17 cellular contexts compared by ENCODE assay signal in genomic region chr18:42446195-42446594, GRCh38.
A peak's percentile ranks its signal among the peaks of the same experiment; 100 is the strongest.
DNase-seq lines count a peak whose midpoint lies in the region; ATAC-seq, FAIRE-seq and TF ChIP-seq lines count a peak whose summit lies in the region.
"Had no signal": no experiment of that assay in that cellular context is flagged by ENCODE, and none has a peak within 500 bp of the region (broad histone marks: within the 10 kb centered on the region; RNA-seq: fewer than 3 reads in every experiment).

No MANE protein-coding gene starts in this region.

- H3K4me1 ChIP-seq in left lung (no peaks in the 10 kb centered on the region), small intestine (ENCODE audit: control insufficient read depth in 2 of 2, insufficient read depth in 1 of 2, low read depth in 1 of 2, low read length in 1 of 2) (no peaks in the 10 kb centered on the region)
- H3K4me1 ChIP-seq: neural progenitor cell had no signal

- peaks cover 0 to 27% of the 10 kb centered on the region in 2 donors for H3K9me3 ChIP-seq in left lung
- H3K9me3 ChIP-seq in small intestine (ENCODE audit: control insufficient read depth, low read depth), result peaks cover 2% of the 10 kb centered on the region

- peak; percentile 50 for ATAC-seq in left lung
- ATAC-seq in natural killer cell, result no peak
- ATAC-seq: activated CD8-positive, alpha-beta T cell treated with anti-CD3 and anti-CD28 coated beads, Interleukin-2, amount 10 ng/mL, durations not matched to agents 7 days and 5 days; effector memory CD8-positive, alpha-beta T cell; GM23338 had no signal

- intact Hi-C loops in left lung (cut with DNase I), result no loop called here
- intact Hi-C loops in head of caudate nucleus (cut with DNase I), result no loop called here
- intact Hi-C loops in natural killer cell (cut with micrococcal nuclease), result no loop called here

- no peak overlapping the region for H3K27ac ChIP-seq in left lung
- H3K27ac ChIP-seq in small intestine (ENCODE audit: low read depth in 1 of 2, low read length in 1 of 2), result no peak overlapping the region
- H3K27ac ChIP-seq: neural progenitor cell had no signal

- no peaks in the 10 kb centered on the region for H3K36me3 Mint-ChIP-seq in natural killer cell

- no peaks in the 10 kb centered on the region for H3K27me3 ChIP-seq in left lung
- no peaks in the 10 kb centered on the region for H3K27me3 ChIP-seq in small intestine (ENCODE audit: control insufficient read depth in 2 of 2, insufficient read depth in 2 of 2, low read length in 2 of 2)
- H3K27me3 ChIP-seq: neural progenitor cell had no signal

- FAIRE-seq in small intestine (lab: Jason Lieb, UNC), result no peak

- H3K27me3 Mint-ChIP-seq in natural killer cell (ENCODE audit: low read depth in 2 of 2), result no peaks in the 10 kb centered on the region
- H3K27me3 Mint-ChIP-seq: effector memory CD8-positive, alpha-beta T cell had no signal

- H3K36me3 ChIP-seq in left lung (no peaks in the 10 kb centered on the region), small intestine (ENCODE audit: control insufficient read depth in 2 of 2, insufficient read depth in 2 of 2, low read length in 2 of 2) (no peaks in the 10 kb centered on the region)
- H3K36me3 ChIP-seq: neural progenitor cell had no signal

- TF ChIP-seq CTCF in left lung (IDR thresholded peaks at IDR 0.05), result no peak
- TF ChIP-seq CTCF in natural killer cell (IDR thresholded peaks at IDR 0.05), result no peak

- no peak overlapping the region for H3K27ac Mint-ChIP-seq in natural killer cell
- H3K27ac Mint-ChIP-seq: activated CD8-positive, alpha-beta T cell treated with anti-CD3 and anti-CD28 coated beads, Interleukin-2, amount 10 ng/mL, durations not matched to agents 7 days and 5 days; activated T-helper 2 cell treated with anti-CD3 and anti-CD28 coated beads, Interferon-gamma antibody, Interleukin-2, Interleukin-4, amounts not matched to agents 10 μg/mL and 5 μg/mL and 100 μg/mL, durations not matched to agents 14 hours and 24 hours and 36 hours; effector memory CD8-positive, alpha-beta T cell; GM23338; neural progenitor cell had no signal

- DNase-seq in ACHN, result peak; percentile 22
- DNase-seq in M059J (ENCODE audit: low read depth), result peak; percentile 97
- DNase-seq in dermis microvascular lymphatic vessel endothelial cell (ENCODE audit: low read depth in 2 of 2), result peak; percentile 14 to 78
- DNase-seq in left lung, result no peak
- DNase-seq in small intestine, result no peak
- no peak for DNase-seq in head of caudate nucleus
- no peak for DNase-seq in SKM-1 (lab: John Stamatoyannopoulos, UW; ENCODE audit: unreplicated experiment)
- no peak for DNase-seq in natural killer cell
- DNase-seq: activated CD8-positive, alpha-beta T cell treated with anti-CD3 and anti-CD28 coated beads, Interleukin-2, amount 10 ng/mL, durations not matched to agents 7 days and 5 days; effector memory CD8-positive, alpha-beta T cell; NCI-H2029; SIG-M5; stimulated activated CD4-positive, alpha-beta T cell treated with anti-CD3 and anti-CD28 coated beads, Interleukin-12 subunit alpha, Interleukin-12 subunit beta, amount 100 ng/mL, for 4 hours had no signal

- no peaks in the 10 kb centered on the region for H3K4me1 Mint-ChIP-seq in natural killer cell
- H3K4me1 Mint-ChIP-seq: GM23338 had no signal

- H3K4me3 ChIP-seq in left lung (no peak overlapping the region), small intestine (ENCODE audit: low read depth in 1 of 2, low read length in 2 of 2) (no peak overlapping the region)
- H3K4me3 ChIP-seq: GM23338, lung, neural progenitor cell had no signal

- in situ Hi-C loops in ACHN (cut with HindIII; ENCODE audit: low pct_ligation_motif_present, low pct_unique_long_range_greater_than_20kb, low sequenced_read_pairs), result no loop called here

- peaks cover 13 to 22% of the 10 kb centered on the region in 2 donors for H3K9me3 Mint-ChIP-seq in natural killer cell

- H3K4me3 Mint-ChIP-seq in natural killer cell, result no peak overlapping the region
- H3K4me3 Mint-ChIP-seq: activated CD8-positive, alpha-beta T cell treated with anti-CD3 and anti-CD28 coated beads, Interleukin-2, amount 10 ng/mL, durations not matched to agents 7 days and 5 days; effector memory CD8-positive, alpha-beta T cell; GM23338; neural progenitor cell had no signal

Comparison
In these comparisons a context has a peak if more than half of its experiments do, and no peak if none do; other contexts are left out.
1. DNase-seq: peak in ACHN (single experiment), M059J (single experiment) and dermis microvascular lymphatic vessel endothelial cell (2 of 2); none in left lung (0 of 2), small intestine (single experiment), head of caudate nucleus (0 of 42), SKM-1 (single experiment) and natural killer cell (single experiment).